In the genomic region with DNA sequence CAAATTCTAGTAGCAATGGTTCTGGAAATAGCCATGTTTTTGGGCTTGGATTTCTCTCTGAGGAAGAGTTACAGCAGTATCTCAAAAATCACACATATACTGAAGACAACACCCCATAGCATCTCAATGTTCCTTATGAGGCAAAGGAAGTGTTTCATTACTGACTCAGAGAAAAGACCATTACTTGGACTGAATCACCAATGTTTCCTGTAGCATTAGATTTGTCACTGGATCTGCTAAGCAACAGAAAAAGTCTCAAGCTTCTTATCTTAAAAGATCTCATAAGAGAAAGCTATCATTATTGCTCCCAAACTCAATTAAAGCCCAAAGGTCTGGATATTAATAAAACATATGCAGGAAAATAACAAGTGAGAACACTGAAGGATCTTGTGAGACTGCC, we compare ENCODE assay signal across 10 cellular contexts.
DNase-seq lines count a peak whose midpoint lies in the region; ATAC-seq, FAIRE-seq and TF ChIP-seq lines count a peak whose summit lies in the region.
"Had no signal": no experiment of that assay in that cellular context is flagged by ENCODE, and none has a peak within 500 bp of the region (broad histone marks: within the 10 kb centered on the region; RNA-seq: fewer than 3 reads in every experiment).

No MANE protein-coding gene starts in this region.

- H3K27me3 Mint-ChIP-seq in activated CD8-positive, alpha-beta memory T cell treated with anti-CD3 and anti-CD28 coated beads, Interleukin-2, amount 10 ng/mL, durations not matched to agents 7 days and 5 days, result no peaks in the 10 kb centered on the region

- H3K9ac ChIP-seq in keratinocyte (ENCODE audit: control insufficient read depth, extremely low read depth, insufficient read depth, low read length), result peak overlapping the region; percentile 46

- H3K36me3 Mint-ChIP-seq in activated CD8-positive, alpha-beta memory T cell treated with anti-CD3 and anti-CD28 coated beads, Interleukin-2, amount 10 ng/mL, durations not matched to agents 7 days and 5 days, result no peaks in the 10 kb centered on the region

- H3K9me3 Mint-ChIP-seq in activated CD8-positive, alpha-beta memory T cell treated with anti-CD3 and anti-CD28 coated beads, Interleukin-2, amount 10 ng/mL, durations not matched to agents 7 days and 5 days (ENCODE audit: low read depth), result no peaks in the 10 kb centered on the region

- peaks cover 0 to 13% of the 10 kb centered on the region in 2 experiments for H3K36me3 ChIP-seq in keratinocyte (ENCODE audit: control insufficient read depth in 2 of 2, extremely low read depth in 1 of 2, insufficient read depth in 2 of 2, low read length in 2 of 2)
- H3K36me3 ChIP-seq: left lung had no signal

- no peaks in the 10 kb centered on the region for H3K9me3 ChIP-seq in keratinocyte (ENCODE audit: control insufficient read depth, low read depth, low read length)
- H3K9me3 ChIP-seq: left lung had no signal

- H3K4me3 ChIP-seq in astrocyte of the spinal cord (ENCODE audit: low read depth, low read length) (no peak overlapping the region), keratinocyte (ENCODE audit: control insufficient read depth in 2 of 3, extremely low read depth in 1 of 3, insufficient read depth in 2 of 3, low read depth in 1 of 3, low read length in 3 of 3) (no peak overlapping the region), coronary artery (no peak overlapping the region)
- H3K4me3 ChIP-seq: left lung had no signal

- H3K9me1 ChIP-seq in keratinocyte (ENCODE audit: control insufficient read depth, extremely low read depth, insufficient read depth, low read length), result no peaks in the 10 kb centered on the region

- TF ChIP-seq CTCF in astrocyte of the spinal cord (IDR thresholded peaks at IDR 0.05; ENCODE audit: low read depth, low read length), result no peak
- no peak for TF ChIP-seq CTCF in keratinocyte (optimal IDR thresholded peaks at IDR 0.05 in 1 of 3, IDR thresholded peaks at IDR 0.05 in 1 of 3, conservative IDR thresholded peaks at IDR 0.05 in 1 of 3; ENCODE audit: extremely low read depth in 1 of 3, insufficient read depth in 2 of 3, low read length in 3 of 3)
- TF ChIP-seq CTCF in coronary artery (IDR thresholded peaks at IDR 0.05), result no peak

- H3K4me1 ChIP-seq in keratinocyte (ENCODE audit: control insufficient read depth, extremely low read depth, insufficient read depth, low read length), result peaks cover 35% of the 10 kb centered on the region
- H3K4me1 ChIP-seq: left lung had no signal

- peak overlapping the region; percentile 34 for H3K4me2 ChIP-seq in keratinocyte (ENCODE audit: control insufficient read depth, extremely low read depth, insufficient read depth, low read depth, low read length)

- FAIRE-seq in HTR-8/SVneo (lab: Jason Lieb, UNC) (no peak), keratinocyte (lab: Jason Lieb, UNC) (peak; percentile 98)

- no peaks in the 10 kb centered on the region for H3K4me1 Mint-ChIP-seq in activated CD8-positive, alpha-beta memory T cell treated with anti-CD3 and anti-CD28 coated beads, Interleukin-2, amount 10 ng/mL, durations not matched to agents 7 days and 5 days

- H3K27me3 ChIP-seq in keratinocyte (ENCODE audit: control insufficient read depth, extremely low read depth, insufficient read depth, low read length), result no peaks in the 10 kb centered on the region
- H3K27me3 ChIP-seq: left lung had no signal

- dilution Hi-C loops in keratinocyte (cut with MboI; ENCODE audit: extremely low pct_ligation_motif_present, low sequenced_read_pairs), result no loop called here

- in situ Hi-C loops in astrocyte of the spinal cord (cut with HindIII; ENCODE audit: low sequenced_read_pairs), result no loop called here

- no peaks in the 10 kb centered on the region for H4K20me1 ChIP-seq in keratinocyte (ENCODE audit: control insufficient read depth, extremely low read depth, insufficient read depth, low read length)

- peak overlapping the region; percentile 84 for H3K27ac ChIP-seq in keratinocyte (ENCODE audit: control insufficient read depth, insufficient read depth, low read length)
- H3K27ac ChIP-seq in coronary artery, result no peak overlapping the region
- H3K27ac ChIP-seq: left lung had no signal

- DNase-seq in AG08396 (ENCODE audit: low spot score) (peak; percentile 27), HTR-8/SVneo (ENCODE audit: insufficient read length, low spot score) (peak; percentile 58), astrocyte of the spinal cord (ENCODE audit: low read depth, low spot score) (peak; percentile 94), keratinocyte (ENCODE audit: low read depth, low spot score) (peak; percentile 65), coronary artery (ENCODE audit: low spot score) (no peak), DMS153 (lab: John Stamatoyannopoulos, UW) (no peak), epidermal melanocyte (ENCODE audit: insufficient read length, low spot score) (no peak)
- no peak for DNase-seq in activated CD8-positive, alpha-beta memory T cell treated with anti-CD3 and anti-CD28 coated beads, Interleukin-2, amount 10 ng/mL, durations not matched to agents 7 days and 5 days
- DNase-seq: left lung, NCI-H526 had no signal

- H3K79me2 ChIP-seq in keratinocyte (ENCODE audit: control insufficient read depth, insufficient read depth, low read length), result no peaks in the 10 kb centered on the region

- ATAC-seq in activated CD8-positive, alpha-beta memory T cell treated with anti-CD3 and anti-CD28 coated beads, Interleukin-2, amount 10 ng/mL, durations not matched to agents 7 days and 5 days, result no peak
- ATAC-seq: left lung had no signal

- CTCF ChIA-PET in activated CD8-positive, alpha-beta memory T cell treated with anti-CD3 and anti-CD28 coated beads, Interleukin-2, amount 10 ng/mL, durations not matched to agents 7 days and 5 days (lab: Charles Lee), result no interaction called here

- H2AFZ ChIP-seq in keratinocyte (ENCODE audit: control insufficient read depth, low read length), result no peak overlapping the region

- no peak overlapping the region for H3K27ac Mint-ChIP-seq in activated CD8-positive, alpha-beta memory T cell treated with anti-CD3 and anti-CD28 coated beads, Interleukin-2, amount 10 ng/mL, durations not matched to agents 7 days and 5 days

- H3K4me3 Mint-ChIP-seq in activated CD8-positive, alpha-beta memory T cell treated with anti-CD3 and anti-CD28 coated beads, Interleukin-2, amount 10 ng/mL, durations not matched to agents 7 days and 5 days, result no peak overlapping the region

Comparison
In these comparisons a context has a peak if more than half of its experiments do, and no peak if none do; other contexts are left out.
1. DNase-seq: peak in AG08396 (single experiment), HTR-8/SVneo (single experiment), astrocyte of the spinal cord (single experiment) and keratinocyte (single experiment); none in coronary artery (single experiment), DMS153 (single experiment), epidermal melanocyte (single experiment) and activated CD8-positive, alpha-beta memory T cell treated with anti-CD3 and anti-CD28 coated beads, Interleukin-2, amount 10 ng/mL, durations not matched to agents 7 days and 5 days (single experiment).